Comparison of ENCODE assay signal across 9 cellular contexts in the genomic region with DNA sequence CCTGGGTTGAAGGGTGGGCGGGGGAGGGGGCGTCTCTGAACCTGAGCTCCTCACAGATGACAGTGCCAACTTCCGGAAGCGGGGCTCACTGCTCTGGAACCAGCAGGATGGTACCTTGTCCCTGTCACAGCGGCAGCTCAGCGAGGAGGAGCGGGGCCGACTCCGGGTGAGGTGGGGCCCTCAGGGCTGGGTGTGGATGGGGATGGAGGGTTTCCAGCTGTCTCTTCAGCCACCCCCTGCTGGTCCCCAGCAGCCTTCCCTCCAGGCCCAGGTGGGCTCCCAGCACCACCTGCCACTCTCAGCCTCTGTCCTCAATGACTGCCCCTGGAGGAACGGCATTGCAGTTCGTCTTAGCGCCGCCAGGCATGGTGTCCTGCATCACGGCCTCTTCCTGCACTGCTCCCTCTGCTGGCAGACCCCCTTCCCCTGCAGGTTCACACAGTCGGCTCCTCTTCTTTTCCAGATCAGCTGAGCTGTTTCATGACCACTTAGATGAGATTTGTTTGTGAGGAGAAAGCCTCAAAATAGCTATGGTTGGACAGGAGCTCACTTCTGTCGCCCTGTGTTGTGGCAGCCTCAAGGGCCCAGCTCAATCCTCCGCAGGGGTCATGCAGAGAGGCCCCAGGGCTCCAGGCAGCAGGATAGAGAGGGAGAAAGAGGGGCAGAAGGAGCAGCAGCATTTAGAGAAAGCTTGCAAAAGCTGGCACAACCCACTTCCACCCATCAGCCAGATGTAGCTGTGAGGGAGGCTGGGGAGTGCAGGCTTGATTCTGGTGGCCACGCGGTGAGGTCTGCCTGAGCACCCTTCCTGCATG. TPM values are rescaled to one million over a fixed set of nuclear protein-coding genes. Genes with fewer than 3 reads are reported as not detected.
DNase-seq lines count a peak whose midpoint lies in the region; ATAC-seq and TF ChIP-seq lines count a peak whose summit lies in the region.
"Had no signal": no experiment of that assay in that cellular context is flagged by ENCODE, and none has a peak within 500 bp of the region (broad histone marks: within the 10 kb centered on the region; RNA-seq: fewer than 3 reads in every experiment).

No MANE protein-coding gene starts in this region.

- POLR2A ChIA-PET in SK-N-SH (lab: Yijun Ruan, JAX), result interaction anchor here (0.7 kb wide), 1 partner anchor 122 kb away, joined by 3 read pairs; no protein-coding TSS in a partner anchor

- H3K4me2 ChIP-seq in SK-N-SH (no peak overlapping the region), KMS-11 (no peak overlapping the region)

- peak; percentile 52 for TF ChIP-seq CTCF in SK-N-SH (IDR thresholded peaks at IDR 0.05)
- peak; percentile 45 for TF ChIP-seq CTCF in KMS-11 (conservative IDR thresholded peaks at IDR 0.05; ENCODE audit: low read depth, low read length)
- TF ChIP-seq CTCF in brain microvascular endothelial cell (IDR thresholded peaks at IDR 0.05; ENCODE audit: low read depth, low read length, missing control alignments), result peak; percentile 79
- peak in 1 of 4 experiments; percentile 17 for TF ChIP-seq CTCF in sigmoid colon (IDR thresholded peaks at IDR 0.05)

- peaks cover 12% of the 10 kb centered on the region for H3K4me1 Mint-ChIP-seq in activated T-helper 17 cell treated with anti-CD3 and anti-CD28 coated beads, Interleukin-2, amount 50 U/mL, for 72 hours

- DNase-seq in SK-N-SH, result no peak
- DNase-seq in brain microvascular endothelial cell, result peak; percentile 38
- peak in 9 of 10 donors; percentile 28 to 93 (median 45) for DNase-seq in posterior cingulate gyrus
- no peak for DNase-seq in sigmoid colon
- no peak for DNase-seq in GM19240 (ENCODE audit: insufficient read length, low spot score)

- H3K9me3 Mint-ChIP-seq in activated T-helper 17 cell treated with anti-CD3 and anti-CD28 coated beads, Interleukin-2, amount 50 U/mL, for 72 hours, result no peaks in the 10 kb centered on the region

- H3K9me3 ChIP-seq in SK-N-SH (no peaks in the 10 kb centered on the region), sigmoid colon (no peaks in the 10 kb centered on the region)

- no peaks in the 10 kb centered on the region for H3K9me2 ChIP-seq in SK-N-SH

- no peaks in the 10 kb centered on the region for H3K27me3 Mint-ChIP-seq in activated T-helper 17 cell treated with anti-CD3 and anti-CD28 coated beads, Interleukin-2, amount 50 U/mL, for 72 hours

- H3K79me2 ChIP-seq in SK-N-SH (ENCODE audit: insufficient read depth), result peaks cover 16% of the 10 kb centered on the region
- peaks cover 17% of the 10 kb centered on the region; the same call in 1 of the 2 replicates for H3K79me2 ChIP-seq in KMS-11 (ENCODE audit: insufficient read depth, low read depth)

- no peak overlapping the region for H3K27ac Mint-ChIP-seq in activated T-helper 17 cell treated with anti-CD3 and anti-CD28 coated beads, Interleukin-2, amount 50 U/mL, for 72 hours

- WGBS in SK-N-SH (ENCODE audit: low lambda C conversion rate), result 81% methylated on average over 15 of the region's 19 CpGs
- WGBS in sigmoid colon, 2 donors, result 91 to 94% methylated on average over 19 of the region's 19 CpGs

- H2AFZ ChIP-seq in SK-N-SH (ENCODE audit: low read depth) (no peak overlapping the region), KMS-11 (ENCODE audit: low read depth) (no peak overlapping the region)

- CTCF ChIA-PET in SK-N-SH (lab: Yijun Ruan, JAX), result interaction anchor here (0.6 to 2.0 kb wide), 8 partner anchors 10 to 122 kb away, joined by 3 to 12 read pairs (median 3); no protein-coding TSS in a partner anchor

- ATAC-seq in SK-N-SH treated with all-trans-retinoic acid at 6 μM for 48 hours, result no peak
- ATAC-seq in activated T-helper 17 cell treated with anti-CD3 and anti-CD28 coated beads, Interleukin-2, amount 50 U/mL, for 72 hours (replicated peaks), result no peak

- TF ChIP-seq POLR2A in sigmoid colon (IDR thresholded peaks at IDR 0.05), result no peak

- peaks cover 65% of the 10 kb centered on the region for H3K36me3 Mint-ChIP-seq in activated T-helper 17 cell treated with anti-CD3 and anti-CD28 coated beads, Interleukin-2, amount 50 U/mL, for 72 hours (ENCODE audit: low read depth)

- in situ Hi-C loops in brain microvascular endothelial cell (cut with HindIII; ENCODE audit: low pct_ligation_motif_present, low sequenced_read_pairs), result no loop called here

- no peak for TF ChIP-seq RAD21 in SK-N-SH (IDR thresholded peaks at IDR 0.05; ENCODE audit: low read length)

- no peak overlapping the region for H3K4me3 Mint-ChIP-seq in activated T-helper 17 cell treated with anti-CD3 and anti-CD28 coated beads, Interleukin-2, amount 50 U/mL, for 72 hours

- H3K4me3 ChIP-seq in SK-N-SH (ENCODE audit: low read depth in 2 of 2, low read length in 1 of 2), result no peak overlapping the region
- no peak overlapping the region for H3K4me3 ChIP-seq in KMS-11 (IDR thresholded peaks at IDR 0.05; ENCODE audit: insufficient read depth, low read depth, low read length)
- no peak overlapping the region for H3K4me3 ChIP-seq in brain microvascular endothelial cell (ENCODE audit: low read depth, low read length)
- no peak overlapping the region for H3K4me3 ChIP-seq in sigmoid colon

- no peak overlapping the region for H3K27ac ChIP-seq in SK-N-SH (ENCODE audit: low read depth in 2 of 2, low read length in 1 of 2)
- H3K27ac ChIP-seq in KMS-11, result no peak overlapping the region
- no peak overlapping the region for H3K27ac ChIP-seq in brain microvascular endothelial cell
- no peak overlapping the region for H3K27ac ChIP-seq in sigmoid colon

- intact Hi-C loops in posterior cingulate gyrus (cut with DNase I), result no loop called here
- intact Hi-C loops in sigmoid colon (cut with DNase I), result no loop called here

- no peak overlapping the region for H3K9ac ChIP-seq in SK-N-SH
- H3K9ac ChIP-seq in KMS-11, result no peak overlapping the region

- no peak for TF ChIP-seq EP300 in SK-N-SH (IDR thresholded peaks at IDR 0.05; ENCODE audit: borderline replicate concordance in 1 of 2, low read depth in 1 of 2, low read length in 1 of 2)
- TF ChIP-seq EP300 in sigmoid colon (IDR thresholded peaks at IDR 0.05), result no peak

- H4K20me1 ChIP-seq in SK-N-SH (ENCODE audit: insufficient read depth) (no peaks in the 10 kb centered on the region), KMS-11 (ENCODE audit: insufficient read depth) (no peaks in the 10 kb centered on the region)

- H3K4me1 ChIP-seq in SK-N-SH (ENCODE audit: control insufficient read depth in 1 of 2, insufficient read depth in 2 of 2, low read depth in 1 of 2, low read length in 1 of 2) (peaks cover 6 to 9% of the 10 kb centered on the region in 2 experiments; a peak in 2 of 4 replicates), KMS-11 (ENCODE audit: low read depth, poor library complexity, severe bottlenecking) (peaks cover 5% of the 10 kb centered on the region), sigmoid colon (peaks cover 0 to 26% (median 15%) of the 10 kb centered on the region in 4 donors)

- H3K36me3 ChIP-seq in SK-N-SH (replicated peaks in 1 of 2; ENCODE audit: control insufficient read depth in 1 of 2, insufficient read depth in 2 of 2, low read length in 1 of 2) (peaks cover 10 to 33% of the 10 kb centered on the region in 2 experiments), KMS-11 (ENCODE audit: insufficient read depth) (no peaks in the 10 kb centered on the region), brain microvascular endothelial cell (replicated peaks) (peaks cover 22% of the 10 kb centered on the region), sigmoid colon (peaks cover 12 to 55% (median 18%) of the 10 kb centered on the region in 4 donors)

- H3F3A ChIP-seq in SK-N-SH (replicated peaks; ENCODE audit: insufficient read depth), result no peaks in the 10 kb centered on the region

- no peaks in the 10 kb centered on the region for H3K27me3 ChIP-seq in SK-N-SH (ENCODE audit: insufficient read depth)
- 0 out of 2 replicates have a peak, but pooled peaks cover 2% of the 10 kb centered on the region for H3K27me3 ChIP-seq in KMS-11 (ENCODE audit: insufficient read depth, low read depth)
- H3K27me3 ChIP-seq in brain microvascular endothelial cell (replicated peaks), result no peaks in the 10 kb centered on the region
- no peaks in the 10 kb centered on the region for H3K27me3 ChIP-seq in sigmoid colon

TF ChIP-seq in SK-N-SH, 30 proteins besides CTCF, POLR2A, EP300 and RAD21 (continues in another document):
- no peak for TF ChIP-seq FOXJ3 (CRISPR knock-in tag; IDR thresholded peaks at IDR 0.05)
- TF ChIP-seq EZH2phosphoT487 (IDR thresholded peaks at IDR 0.05; ENCODE audit: borderline replicate concordance, low read depth), result no peak

TF ChIP-seq in SK-N-SH treated with all-trans-retinoic acid at 6 μM for 48 hours, 23 proteins besides CTCF, POLR2A, EP300 and RAD21 (continues in another document):
- no peak for TF ChIP-seq TCF4 (CRISPR knock-in tag; IDR thresholded peaks at IDR 0.05; ENCODE audit: borderline replicate concordance)

RNA-seq across cellular contexts. Expression of a gene that starts 2.5 kb away (rescaled TPM):
- 1.1 and 1.3 TPM in 2 replicates for polyA plus RNA-seq in SK-N-SH (2012; rRNA removed)
- polyA plus RNA-seq in SK-N-SH (2012; cell fraction: cytosol; rRNA removed), result 0.63 and 0.73 TPM in 2 replicates
- polyA plus RNA-seq in SK-N-SH (2012; cell fraction: nucleus; rRNA removed), result 0.80 and 1.00 TPM in 2 replicates
- total RNA-seq in sigmoid colon, result 1 to 10 TPM in 2 of 4 donors, under 1 TPM in 1, not detected in 1; 0.36 to 7.1 (median 1.2) TPM
- 1 to 10 TPM in 2 of 3 donors, not detected in 1; 1.6 to 2.8 TPM for polyA plus RNA-seq in sigmoid colon
- 1 to 10 TPM in 1 of 2 donors, under 1 TPM in 1; 0.39 to 1.2 TPM for total RNA-seq in activated T-helper 17 cell treated with anti-CD3 and anti-CD28 coated beads, Interleukin-2, amount 50 U/mL, for 72 hours

RNA-seq across cellular contexts. Expression of a gene that starts 2.8 kb away (rescaled TPM):
- polyA plus RNA-seq in SK-N-SH (2012; rRNA removed) (218 and 219 TPM in 2 replicates), sigmoid colon (100 to 1,000 TPM in 1 of 3 donors, 10 to 100 TPM in 2; 34.2 to 140 (median 41.8) TPM)
- 127 and 185 TPM in 2 replicates for polyA plus RNA-seq in SK-N-SH (2012; cell fraction: cytosol; rRNA removed)
- 80.6 and 85.4 TPM in 2 replicates for polyA plus RNA-seq in SK-N-SH (2012; cell fraction: nucleus; rRNA removed)
- 10 to 100 TPM; 38.5 to 48.5 (median 42.3) TPM for total RNA-seq in sigmoid colon
- total RNA-seq in activated T-helper 17 cell treated with anti-CD3 and anti-CD28 coated beads, Interleukin-2, amount 50 U/mL, for 72 hours, result 10 to 100 TPM; 31.3 to 57.8 TPM

RNA-seq across cellular contexts. Expression of a gene that starts 31.9 kb away (rescaled TPM):
- 71.5 and 81.2 TPM in 2 replicates for polyA plus RNA-seq in SK-N-SH (2012; rRNA removed)
- 38.1 and 57.4 TPM in 2 replicates for polyA plus RNA-seq in SK-N-SH (2012; cell fraction: cytosol; rRNA removed)
- 54.2 and 76.0 TPM in 2 replicates for polyA plus RNA-seq in SK-N-SH (2012; cell fraction: nucleus; rRNA removed)
- 10 to 100 TPM; 23.5 to 47.9 (median 33.7) TPM for total RNA-seq in sigmoid colon
- 10 to 100 TPM; 55.3 to 85.1 (median 65.7) TPM for polyA plus RNA-seq in sigmoid colon
- total RNA-seq in activated T-helper 17 cell treated with anti-CD3 and anti-CD28 coated beads, Interleukin-2, amount 50 U/mL, for 72 hours, result 10 to 100 TPM; 37.5 to 45.8 TPM

RNA-seq across cellular contexts. Expression of a gene that starts 34.6 kb away (rescaled TPM):
- 0.07 and 0.32 TPM in 2 replicates for polyA plus RNA-seq in SK-N-SH (2012; rRNA removed)
- 0.17 and 0.25 TPM in 2 replicates for polyA plus RNA-seq in SK-N-SH (2012; cell fraction: cytosol; rRNA removed)
- 0.17 and 0.56 TPM in 2 replicates for polyA plus RNA-seq in SK-N-SH (2012; cell fraction: nucleus; rRNA removed)
- total RNA-seq in sigmoid colon, result not detected
- polyA plus RNA-seq in sigmoid colon, result not detected
- not detected for total RNA-seq in activated T-helper 17 cell treated with anti-CD3 and anti-CD28 coated beads, Interleukin-2, amount 50 U/mL, for 72 hours
- total RNA-seq: T-helper 1 cell treated with Interleukin-12 subunit alpha and Interleukin-12 subunit beta and Interleukin-4 antibody, amounts not matched to agents 30 ng/mL and 1 ng/mL, for 36 hours had no signal

RNA-seq across cellular contexts. Expression of a gene that starts 46.4 kb away (rescaled TPM):
- polyA plus RNA-seq in SK-N-SH (2012; rRNA removed), result not detected in 2 replicates
- polyA plus RNA-seq in SK-N-SH (2012; cell fraction: cytosol; rRNA removed), result not detected in 2 replicates
- not detected in 2 replicates for polyA plus RNA-seq in SK-N-SH (2012; cell fraction: nucleus; rRNA removed)
- not detected for total RNA-seq in sigmoid colon
- under 1 TPM in 1 of 3 donors, not detected in 2; 0.95 TPM for polyA plus RNA-seq in sigmoid colon
- total RNA-seq in activated T-helper 17 cell treated with anti-CD3 and anti-CD28 coated beads, Interleukin-2, amount 50 U/mL, for 72 hours, result 1 to 10 TPM in 1 of 2 donors, under 1 TPM in 1; 0.28 to 4.6 TPM

Comparison
In these comparisons a context has a peak if more than half of its experiments do, and no peak if none do; other contexts are left out.
1. DNase-seq: peak in brain microvascular endothelial cell (single experiment) and posterior cingulate gyrus (9 of 10); none in SK-N-SH (single experiment), sigmoid colon (single experiment) and GM19240 (single experiment).